20 cellular contexts compared by ENCODE assay signal in the genomic region with DNA sequence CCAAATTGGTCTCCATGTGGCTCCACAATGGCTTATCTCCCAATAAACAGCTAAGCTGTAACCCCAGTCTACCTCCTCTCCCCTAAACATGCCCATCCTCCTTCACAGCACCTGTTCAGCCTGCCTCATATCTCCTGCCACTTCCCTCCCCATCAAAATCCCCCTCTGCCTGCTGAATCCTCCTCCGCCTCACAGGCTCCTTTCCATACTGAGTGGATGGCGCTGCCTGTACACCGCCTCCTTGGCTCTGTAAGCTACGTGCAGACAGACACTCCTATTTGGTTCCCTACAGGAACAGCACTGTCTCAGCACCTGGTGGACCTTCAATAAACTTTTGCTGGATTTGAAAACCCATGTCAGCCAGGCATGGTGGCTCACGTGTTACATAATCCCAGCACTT. TPM values are rescaled to one million over a fixed set of nuclear protein-coding genes. Genes with fewer than 3 reads are reported as not detected.
DNase-seq lines count a peak whose midpoint lies in the region; ATAC-seq and TF ChIP-seq lines count a peak whose summit lies in the region.
"Had no signal": no experiment of that assay in that cellular context is flagged by ENCODE, and none has a peak within 500 bp of the region (broad histone marks: within the 10 kb centered on the region; RNA-seq: fewer than 3 reads in every experiment).

No MANE protein-coding gene starts in this region.

- no peak for TF ChIP-seq CTCF in nephron (IDR thresholded peaks at IDR 0.05; ENCODE audit: unreplicated experiment in 3 of 3)
- no peak for TF ChIP-seq CTCF in stomach (IDR thresholded peaks at IDR 0.05)
- TF ChIP-seq CTCF in WERI-Rb-1 (IDR thresholded peaks at IDR 0.05; ENCODE audit: low read depth, low read length): no peak
- TF ChIP-seq CTCF in OCI-LY7 (conservative IDR thresholded peaks at IDR 0.05; ENCODE audit: low read length): no peak

- H3K36me3 ChIP-seq in stomach (no peaks in the 10 kb centered on the region), WERI-Rb-1 (no peaks in the 10 kb centered on the region), OCI-LY7 (ENCODE audit: insufficient read depth, low read length) (no peaks in the 10 kb centered on the region)
- H3K36me3 ChIP-seq: Peyer's patch had no signal

- no peaks in the 10 kb centered on the region for H3K36me3 Mint-ChIP-seq in nephron (ENCODE audit: low read depth)
- H3K36me3 Mint-ChIP-seq in activated T-cell treated with anti-CD3 and anti-CD28 coated beads, Interleukin-2, amount 50 U/mL, for 4 hours (ENCODE audit: insufficient read depth): no peaks in the 10 kb centered on the region

- no TSS peak for BruUV-seq in OCI-LY7 (replicated peaks; lab: Mats Ljungman, UMichigan)

- H3K9me3 Mint-ChIP-seq in nephron: no peaks in the 10 kb centered on the region
- no peaks in the 10 kb centered on the region for H3K9me3 Mint-ChIP-seq in activated T-cell treated with anti-CD3 and anti-CD28 coated beads, Interleukin-2, amount 50 U/mL, for 4 hours
- H3K9me3 Mint-ChIP-seq: H9 had no signal

- peak overlapping the region in 4 of 5 donors; percentile 46 to 89 (median 66) for H3K27ac ChIP-seq in stomach
- no peak overlapping the region for H3K27ac ChIP-seq in WERI-Rb-1
- no peak overlapping the region for H3K27ac ChIP-seq in OCI-LY7 (ENCODE audit: low read depth, low read length, poor library complexity, severe bottlenecking)

- no peaks in the 10 kb centered on the region for H4K20me1 ChIP-seq in OCI-LY7 (ENCODE audit: insufficient read depth, low read length)

- DNase-seq in Right ventricle myocardium inferior (ENCODE audit: missing footprints) (peak; percentile 1), cardiac septum (ENCODE audit: low spot score) (no peak), stomach (no peak), WERI-Rb-1 (no peak), OCI-LY7 (ENCODE audit: low spot score) (no peak)
- no peak for DNase-seq in activated T-cell treated with anti-CD3 and anti-CD28 coated beads, Interleukin-2, amount 50 U/mL, for 4 hours
- DNase-seq: 8988T, C1 segment of cervical spinal cord, DMS153, EL, H9, Karpas-422, MM.1S, NCI-H1105, NCI-H1694 treated with DMSO at 0.1 percent for 48 hours, NCI-H446, NCI-H748 treated with DMSO at 0.1 percent for 48 hours, Peyer's patch had no signal

- peak overlapping the region in 2 of 3 experiments; percentile 40 to 52 for H3K27ac Mint-ChIP-seq in nephron

- CTCF ChIA-PET in OCI-LY7 (lab: Charles Lee; ENCODE audit: unreplicated experiment): no interaction called here

- H3K4me1 Mint-ChIP-seq in nephron: peaks cover 37% of the 10 kb centered on the region
- H3K4me1 Mint-ChIP-seq in activated T-cell treated with anti-CD3 and anti-CD28 coated beads, Interleukin-2, amount 50 U/mL, for 4 hours (ENCODE audit: low read depth): no peaks in the 10 kb centered on the region

- intact Hi-C loops in Right ventricle myocardium inferior (cut with DNase I) (no loop called here), cardiac septum (cut with DNase I) (loop anchor here (2.0 kb wide), 1 partner anchor 20 kb away; no protein-coding TSS in a partner anchor), stomach (cut with DNase I; ENCODE audit: low total_unique reads) (no loop called here), OCI-LY7 (cut with micrococcal nuclease; ENCODE audit: unreplicated experiment) (no loop called here)

- TF ChIP-seq EP300 in stomach (IDR thresholded peaks at IDR 0.05): no peak

- H3K4me3 ChIP-seq in stomach: no peak overlapping the region
- H3K4me3 ChIP-seq in WERI-Rb-1 (ENCODE audit: low read depth, low read length): no peak overlapping the region
- no peak overlapping the region for H3K4me3 ChIP-seq in OCI-LY7 (ENCODE audit: low read depth, low read length, poor library complexity, severe bottlenecking)
- H3K4me3 ChIP-seq: Peyer's patch had no signal

- POLR2A ChIA-PET in OCI-LY7 (lab: Charles Lee): no interaction called here

- H3K27me3 Mint-ChIP-seq in nephron (ENCODE audit: low read depth): peaks cover 11% of the 10 kb centered on the region
- peaks cover 16% of the 10 kb centered on the region for H3K27me3 Mint-ChIP-seq in activated T-cell treated with anti-CD3 and anti-CD28 coated beads, Interleukin-2, amount 50 U/mL, for 4 hours (ENCODE audit: low read depth)

- peaks cover 0 to 5% (median 0%) of the 10 kb centered on the region in 3 donors for H3K27me3 ChIP-seq in stomach
- no peaks in the 10 kb centered on the region for H3K27me3 ChIP-seq in WERI-Rb-1 (ENCODE audit: insufficient read depth, low read depth, severe bottlenecking)
- H3K27me3 ChIP-seq: Peyer's patch had no signal

- H3K4me1 ChIP-seq in stomach: peaks cover 0 to 77% (median 42%) of the 10 kb centered on the region in 4 donors
- no peaks in the 10 kb centered on the region for H3K4me1 ChIP-seq in OCI-LY7 (ENCODE audit: insufficient read depth, low read length, poor library complexity, severe bottlenecking)

- H3K4me2 ChIP-seq in OCI-LY7 (ENCODE audit: low read length): no peak overlapping the region

- WGBS in stomach, 5 donors: 81 to 94% (median 89%) methylated on average over 5 of the region's 5 CpGs

- H2AFZ ChIP-seq in OCI-LY7 (ENCODE audit: low read length): no peak overlapping the region

- H3K79me2 ChIP-seq in OCI-LY7 (ENCODE audit: insufficient read depth, low read depth, low read length): no peaks in the 10 kb centered on the region

- H3K9me2 ChIP-seq in OCI-LY7 (ENCODE audit: insufficient read depth, low read length): no peaks in the 10 kb centered on the region

- no peak overlapping the region for H3K4me3 Mint-ChIP-seq in nephron
- H3K4me3 Mint-ChIP-seq in activated T-cell treated with anti-CD3 and anti-CD28 coated beads, Interleukin-2, amount 50 U/mL, for 4 hours: no peak overlapping the region
- H3K4me3 Mint-ChIP-seq: H9 had no signal

- ATAC-seq in Right ventricle myocardium inferior (peak; percentile 26), GM18907 (IDR thresholded peaks at IDR 0.05; ENCODE audit: unreplicated experiment) (no peak)
- ATAC-seq in activated T-cell treated with anti-CD3 and anti-CD28 coated beads, Interleukin-2, amount 50 U/mL, for 4 hours: no peak

- H3K9me3 ChIP-seq in stomach: no peaks in the 10 kb centered on the region
- H3K9me3 ChIP-seq in WERI-Rb-1 (ENCODE audit: severe bottlenecking): no peaks in the 10 kb centered on the region
- no peaks in the 10 kb centered on the region for H3K9me3 ChIP-seq in OCI-LY7 (ENCODE audit: low read length)
- H3K9me3 ChIP-seq: Peyer's patch had no signal

- TF ChIP-seq POLR2A in stomach (IDR thresholded peaks at IDR 0.05): no peak

RNA-seq across cellular contexts. Expression of gene ADCY5, which starts 53.7 kb away (rescaled TPM):
- 232 TPM for total RNA-seq in Right ventricle myocardium inferior
- 192 TPM for total RNA-seq in cardiac septum
- 10 to 100 TPM in 4 of 5 donors, 1 to 10 TPM in 1; 6.1 to 79.9 (median 28.3) TPM for total RNA-seq in stomach
- 10 to 100 TPM in 1 of 3 donors, 1 to 10 TPM in 2; 1.8 to 13.1 (median 2.7) TPM for polyA plus RNA-seq in stomach
- total RNA-seq in OCI-LY7 (2014; rRNA removed; shearing (Covaris generic)): 0.03 TPM in 1 of 2 replicates, not detected in the other
- total RNA-seq in OCI-LY7 (2022): 0.63 TPM in 1 of 2 replicates, not detected in the other
- total RNA-seq in activated T-cell treated with anti-CD3 and anti-CD28 coated beads, Interleukin-2, amount 50 U/mL, for 4 hours: under 1 TPM in 2 of 3 donors, not detected in 1; 0.05 to 0.13 TPM

Comparison
In these comparisons a context has a peak if more than half of its experiments do, and no peak if none do; other contexts are left out.
1. H3K27ac ChIP-seq: peak in stomach (4 of 5); none in WERI-Rb-1 (single experiment) and OCI-LY7 (single experiment).
2. RNA of gene ADCY5, which starts 53.7 kb away (total RNA-seq): 232 TPM in Right ventricle myocardium inferior (single experiment), 192 TPM in cardiac septum (single experiment) and 6.1 to 79.9 TPM in stomach; 0.03 to 0.63 TPM in OCI-LY7 and 0.05 to 0.13 TPM in activated T-cell treated with anti-CD3 and anti-CD28 coated beads, Interleukin-2, amount 50 U/mL, for 4 hours; every median in the first group is over 4 times any median in the second.